In the genomic region with DNA sequence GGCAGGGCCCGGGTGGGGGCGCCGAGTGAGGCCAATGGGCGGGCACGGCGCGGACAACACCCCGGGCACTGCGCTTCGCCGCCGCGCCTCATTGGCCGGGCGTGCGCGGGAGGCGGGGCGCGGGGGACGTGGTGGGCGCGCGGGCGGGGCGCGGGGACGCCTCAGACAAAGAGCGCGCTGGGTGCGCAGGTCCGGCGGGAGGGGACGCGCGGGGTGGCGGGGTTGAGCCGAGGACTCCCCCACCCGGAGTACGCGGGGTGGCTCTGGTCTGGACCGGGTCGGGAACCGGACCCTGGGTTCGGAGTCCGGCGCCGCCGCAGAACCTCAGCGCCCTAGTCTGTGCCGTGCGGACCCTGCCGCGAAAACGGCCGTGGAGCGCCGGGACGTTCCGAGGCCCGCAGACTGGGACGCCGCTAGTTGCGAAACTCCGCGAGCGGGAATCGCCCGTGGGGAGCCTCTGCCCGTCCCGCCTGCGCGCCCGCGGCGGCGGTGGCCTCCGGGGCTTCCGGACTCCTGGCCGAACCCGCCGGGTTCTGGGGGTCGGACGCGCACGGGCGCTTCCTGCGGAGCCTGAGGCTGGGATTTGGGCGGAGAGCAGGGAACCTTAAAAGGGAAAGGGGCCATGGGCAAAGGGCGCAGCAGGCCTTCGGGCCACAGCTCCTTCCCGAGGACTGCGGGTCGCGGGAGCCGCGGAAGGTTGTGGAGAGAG, we compare ENCODE assay signal across 1 cellular context.
TF ChIP-seq lines count a peak whose summit lies in the region.

No MANE protein-coding gene starts in this region.

TF ChIP-seq in IMR-90, 13 proteins besides CTCF, POLR2A, EP300 and RAD21:
- TF ChIP-seq BHLHE40 (IDR thresholded peaks at IDR 0.05; ENCODE audit: low read depth, low read length) = no peak
- TF ChIP-seq MXI1 (IDR thresholded peaks at IDR 0.05; ENCODE audit: borderline replicate concordance, low read depth, low read length) = peak; percentile 6; the same call in 1 of the 2 replicates
- TF ChIP-seq FOS (IDR thresholded peaks at IDR 0.05; ENCODE audit: low read depth, low read length) = no peak
- no peak for TF ChIP-seq SMC3 (IDR thresholded peaks at IDR 0.05; ENCODE audit: low read depth, low read length)
- TF ChIP-seq RFX5 (IDR thresholded peaks at IDR 0.05; ENCODE audit: low read depth, low read length) = no peak
- TF ChIP-seq MAZ (IDR thresholded peaks at IDR 0.05; ENCODE audit: borderline replicate concordance, low read depth, low read length) = peak; percentile 97
- no peak for TF ChIP-seq CHD1 (IDR thresholded peaks at IDR 0.05; ENCODE audit: low read depth, low read length)
- no peak for TF ChIP-seq MAFK (IDR thresholded peaks at IDR 0.05; ENCODE audit: low read depth, low read length)
- TF ChIP-seq USF2 (IDR thresholded peaks at IDR 0.05; ENCODE audit: low read depth, low read length) = no peak
- peak; percentile 86 for TF ChIP-seq CEBPB (IDR thresholded peaks at IDR 0.05; ENCODE audit: low read depth, low read length)
- no peak for TF ChIP-seq NFE2L2 (IDR thresholded peaks at IDR 0.05; ENCODE audit: low read depth, low read length)
- no peak for TF ChIP-seq RCOR1 (IDR thresholded peaks at IDR 0.05; ENCODE audit: insufficient replicate concordance, low read length)
- no peak for TF ChIP-seq ELK1 (IDR thresholded peaks at IDR 0.05; ENCODE audit: borderline replicate concordance, low read depth, low read length)
TF ChIP-seq in IMR-90: peak in this region for 3.
